ENCODE assay signal across 10 cellular contexts in the genomic region with DNA sequence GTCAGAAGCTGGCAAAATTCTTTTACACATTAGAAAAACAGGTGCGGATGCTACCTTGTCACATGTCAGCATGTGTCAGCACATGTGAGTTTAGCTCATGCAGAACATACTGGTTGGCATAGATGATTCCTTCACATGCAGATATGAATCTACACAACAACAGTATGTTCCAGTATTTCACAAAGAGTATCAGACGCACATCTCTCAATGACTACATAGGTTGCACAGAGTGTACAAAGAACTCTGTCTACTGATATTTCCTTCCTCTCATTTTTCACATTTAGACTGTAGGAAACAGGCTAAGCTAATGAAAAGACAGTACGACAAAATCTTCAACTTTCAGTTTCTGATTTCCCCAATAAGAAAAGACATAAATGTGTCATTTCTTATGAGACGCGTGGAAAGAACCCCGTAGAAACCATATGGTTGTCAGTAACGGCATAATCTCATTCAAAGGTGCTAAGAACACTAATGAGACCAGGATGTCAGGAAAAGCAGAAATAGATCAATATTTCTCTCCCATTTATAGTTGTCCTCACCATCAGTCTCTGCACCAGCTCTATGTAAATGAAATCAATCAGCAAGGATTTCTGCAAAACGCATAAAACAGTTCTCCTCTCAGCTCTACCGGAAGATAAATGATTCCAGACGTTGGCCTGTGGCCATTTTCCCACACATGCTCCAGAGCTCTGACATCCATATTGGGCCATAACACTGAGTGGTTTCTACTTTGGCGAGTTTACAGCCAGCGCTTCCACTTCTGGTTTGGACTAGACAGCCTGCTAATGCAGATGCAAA.
A peak's percentile ranks its signal among the peaks of the same experiment; 100 is the strongest.
DNase-seq lines count a peak whose midpoint lies in the region; ATAC-seq and TF ChIP-seq lines count a peak whose summit lies in the region.
"Had no signal": no experiment of that assay in that cellular context is flagged by ENCODE, and none has a peak within 500 bp of the region (broad histone marks: within the 10 kb centered on the region; RNA-seq: fewer than 3 reads in every experiment).

No MANE protein-coding gene starts in this region.

- CTCF ChIA-PET in activated CD4-positive, alpha-beta memory T cell treated with anti-CD3 and anti-CD28 coated beads, Interleukin-2, amount 10 ng/mL, durations not matched to agents 7 days and 5 days (lab: Charles Lee), result interaction anchor here (0.8 kb wide), 1 partner anchor 339 kb away, joined by 3 read pairs; no protein-coding TSS in a partner anchor
- CTCF ChIA-PET in activated CD4-positive, alpha-beta memory T cell treated with anti-CD3 and anti-CD28 coated beads for 36 hours (lab: Charles Lee), result no interaction called here

- H3K4me1 ChIP-seq in adrenal gland (replicated peaks in 1 of 2), result peaks cover 30 to 70% of the 10 kb centered on the region in 2 donors

- H3K4me1 Mint-ChIP-seq in activated CD4-positive, alpha-beta memory T cell treated with anti-CD3 and anti-CD28 coated beads, Interleukin-2, amount 10 ng/mL, durations not matched to agents 7 days and 5 days, result peaks cover 27% of the 10 kb centered on the region
- H3K4me1 Mint-ChIP-seq in activated CD4-positive, alpha-beta memory T cell treated with anti-CD3 and anti-CD28 coated beads for 36 hours (ENCODE audit: low read depth), result peaks cover 12% of the 10 kb centered on the region
- H3K4me1 Mint-ChIP-seq in type B pancreatic cell (ENCODE audit: unreplicated experiment), result peaks cover 47% of the 10 kb centered on the region

- TF ChIP-seq CTCF in adrenal gland (IDR thresholded peaks at IDR 0.05), result no peak
- no peak for TF ChIP-seq CTCF in type B pancreatic cell (conservative IDR thresholded peaks at IDR 0.05)

- no peaks in the 10 kb centered on the region for H3K36me3 Mint-ChIP-seq in activated CD4-positive, alpha-beta memory T cell treated with anti-CD3 and anti-CD28 coated beads, Interleukin-2, amount 10 ng/mL, durations not matched to agents 7 days and 5 days (ENCODE audit: low read depth)
- H3K36me3 Mint-ChIP-seq in activated CD4-positive, alpha-beta memory T cell treated with anti-CD3 and anti-CD28 coated beads for 36 hours, result no peaks in the 10 kb centered on the region
- H3K36me3 Mint-ChIP-seq in type B pancreatic cell, result no peaks in the 10 kb centered on the region
- H3K36me3 Mint-ChIP-seq: naive B cell had no signal

- no peak overlapping the region for H3K27ac Mint-ChIP-seq in activated CD4-positive, alpha-beta memory T cell treated with anti-CD3 and anti-CD28 coated beads, Interleukin-2, amount 10 ng/mL, durations not matched to agents 7 days and 5 days
- no peak overlapping the region for H3K27ac Mint-ChIP-seq in activated CD4-positive, alpha-beta memory T cell treated with anti-CD3 and anti-CD28 coated beads for 36 hours
- peak overlapping the region; percentile 7 for H3K27ac Mint-ChIP-seq in type B pancreatic cell

- peak overlapping the region; percentile 1 for H3K4me3 Mint-ChIP-seq in activated CD4-positive, alpha-beta memory T cell treated with anti-CD3 and anti-CD28 coated beads, Interleukin-2, amount 10 ng/mL, durations not matched to agents 7 days and 5 days
- no peak overlapping the region for H3K4me3 Mint-ChIP-seq in activated CD4-positive, alpha-beta memory T cell treated with anti-CD3 and anti-CD28 coated beads for 36 hours
- H3K4me3 Mint-ChIP-seq in type B pancreatic cell, result peak overlapping the region; percentile 55

- no peaks in the 10 kb centered on the region for H3K9me3 ChIP-seq in adrenal gland (replicated peaks in 1 of 3)

- H3K27me3 ChIP-seq in adrenal gland, result no peaks in the 10 kb centered on the region

- POLR2A ChIA-PET in activated CD4-positive, alpha-beta memory T cell treated with anti-CD3 and anti-CD28 coated beads, Interleukin-2, amount 10 ng/mL, durations not matched to agents 7 days and 5 days (lab: Charles Lee), result no interaction called here
- POLR2A ChIA-PET in activated CD4-positive, alpha-beta memory T cell treated with anti-CD3 and anti-CD28 coated beads for 36 hours (lab: Charles Lee), result no interaction called here

- DNase-seq in activated CD4-positive, alpha-beta memory T cell treated with anti-CD3 and anti-CD28 coated beads, Interleukin-2, amount 10 ng/mL, durations not matched to agents 7 days and 5 days, result no peak
- DNase-seq in activated CD4-positive, alpha-beta memory T cell treated with anti-CD3 and anti-CD28 coated beads for 36 hours, result no peak
- peak; percentile 49 to 88 (median 62) for DNase-seq in adrenal gland
- DNase-seq in left colon, result peak; percentile 40 to 65
- DNase-seq in type B pancreatic cell (ENCODE audit: extremely low spot score, unreplicated experiment), result no peak
- no peak for DNase-seq in stimulated activated CD4-positive, alpha-beta T cell treated with anti-CD3 and anti-CD28 coated beads, Interleukin-1b, Interleukin-23, amount 100 ng/mL, for 48 hours
- no peak for DNase-seq in NCI-H345 (lab: John Stamatoyannopoulos, UW)
- no peak for DNase-seq in NCI-H2029 (lab: John Stamatoyannopoulos, UW)
- DNase-seq: activated CD4-positive, alpha-beta T cell treated with anti-CD3 and anti-CD28 coated beads, Interleukin-2, amount 50 U/mL, for 48 hours; naive B cell had no signal

- WGBS in adrenal gland, 4 donors, result 30 to 55% (median 46%) methylated on average over 12 of the region's 12 CpGs

- TF ChIP-seq POLR2A in adrenal gland (IDR thresholded peaks at IDR 0.05), result no peak

- intact Hi-C loops in activated CD4-positive, alpha-beta memory T cell treated with anti-CD3 and anti-CD28 coated beads for 36 hours (cut with micrococcal nuclease), result no loop called here
- intact Hi-C loops in adrenal gland (cut with DNase I), result no loop called here
- intact Hi-C loops in left colon (cut with DNase I, micrococcal nuclease), result no loop called here

- H3K9me3 Mint-ChIP-seq in activated CD4-positive, alpha-beta memory T cell treated with anti-CD3 and anti-CD28 coated beads, Interleukin-2, amount 10 ng/mL, durations not matched to agents 7 days and 5 days, result no peaks in the 10 kb centered on the region
- no peaks in the 10 kb centered on the region for H3K9me3 Mint-ChIP-seq in activated CD4-positive, alpha-beta memory T cell treated with anti-CD3 and anti-CD28 coated beads for 36 hours
- peaks cover 12% of the 10 kb centered on the region for H3K9me3 Mint-ChIP-seq in type B pancreatic cell

- peaks cover 5% of the 10 kb centered on the region for H3K27me3 Mint-ChIP-seq in activated CD4-positive, alpha-beta memory T cell treated with anti-CD3 and anti-CD28 coated beads, Interleukin-2, amount 10 ng/mL, durations not matched to agents 7 days and 5 days
- H3K27me3 Mint-ChIP-seq in activated CD4-positive, alpha-beta memory T cell treated with anti-CD3 and anti-CD28 coated beads for 36 hours, result peaks cover 5% of the 10 kb centered on the region
- no peaks in the 10 kb centered on the region for H3K27me3 Mint-ChIP-seq in type B pancreatic cell

- ATAC-seq in left colon, result no peak

- H3K27ac ChIP-seq in adrenal gland, result peak overlapping the region in 4 of 5 donors; percentile 43 to 87 (median 68)

- no peaks in the 10 kb centered on the region for H3K36me3 ChIP-seq in adrenal gland (replicated peaks in 1 of 2)

- H3K4me3 ChIP-seq in adrenal gland, result peak overlapping the region in 1 of 4 donors; percentile 41

Comparison
In these comparisons a context has a peak if more than half of its experiments do, and no peak if none do; other contexts are left out.
1. DNase-seq: peak in adrenal gland (7 of 7) and left colon (2 of 2); none in activated CD4-positive, alpha-beta memory T cell treated with anti-CD3 and anti-CD28 coated beads, Interleukin-2, amount 10 ng/mL, durations not matched to agents 7 days and 5 days (single experiment), activated CD4-positive, alpha-beta memory T cell treated with anti-CD3 and anti-CD28 coated beads for 36 hours (single experiment), type B pancreatic cell (single experiment), stimulated activated CD4-positive, alpha-beta T cell treated with anti-CD3 and anti-CD28 coated beads, Interleukin-1b, Interleukin-23, amount 100 ng/mL, for 48 hours (single experiment), NCI-H345 (single experiment) and NCI-H2029 (single experiment).